ENCODE assay signal across 17 cellular contexts in genomic region chr20:20953738-20954657, GRCh38.
"Had no signal": no experiment of that assay in that cellular context is flagged by ENCODE, and none has a peak within 500 bp of the region (broad histone marks: within the 10 kb centered on the region; RNA-seq: fewer than 3 reads in every experiment).

No MANE protein-coding gene starts in this region.

- H3K4me3 ChIP-seq: mucosa of descending colon, pancreas, tibial artery, uterus had no signal

- ATAC-seq: activated CD4-positive, CD25-positive, alpha-beta regulatory T cell treated with anti-CD3 and anti-CD28 coated beads, Interleukin-2, amount 50 U/mL, for 24 hours; gastroesophageal sphincter; left cardiac atrium; mucosa of descending colon; naive thymus-derived CD8-positive, alpha-beta T cell; pancreas; stimulated activated effector memory CD8-positive, alpha-beta T cell treated with anti-CD3 and anti-CD28 coated beads, Interleukin-12 subunit alpha, Interleukin-12 subunit beta, amount 100 ng/mL, for 72 hours had no signal

- DNase-seq: activated CD4-positive, alpha-beta T cell treated with anti-CD3 and anti-CD28 coated beads, Interleukin-2, amount 50 U/mL, for 1 hour; activated CD8-positive, alpha-beta memory T cell treated with anti-CD3 and anti-CD28 coated beads for 24 hours; activated naive CD4-positive, alpha-beta T cell treated with Interleukin-2 at 50 U/mL for 16 hours; dorsolateral prefrontal cortex; endodermal cell; left cardiac atrium; mucosa of descending colon; naive thymus-derived CD8-positive, alpha-beta T cell; pancreas; stimulated activated CD4-positive, alpha-beta T cell treated with anti-CD3 and anti-CD28 coated beads, Interleukin-12 subunit alpha, Interleukin-12 subunit beta, amount 100 ng/mL, for 4 hours; stimulated activated CD4-positive, alpha-beta T cell treated with anti-CD3 and anti-CD28 coated beads, Interleukin-2, amount 100 ng/mL, for 24 hours; T-helper 9 cell; tibial artery; uterus had no signal
